ENCODE assay signal across 23 cellular contexts in the genomic region with DNA sequence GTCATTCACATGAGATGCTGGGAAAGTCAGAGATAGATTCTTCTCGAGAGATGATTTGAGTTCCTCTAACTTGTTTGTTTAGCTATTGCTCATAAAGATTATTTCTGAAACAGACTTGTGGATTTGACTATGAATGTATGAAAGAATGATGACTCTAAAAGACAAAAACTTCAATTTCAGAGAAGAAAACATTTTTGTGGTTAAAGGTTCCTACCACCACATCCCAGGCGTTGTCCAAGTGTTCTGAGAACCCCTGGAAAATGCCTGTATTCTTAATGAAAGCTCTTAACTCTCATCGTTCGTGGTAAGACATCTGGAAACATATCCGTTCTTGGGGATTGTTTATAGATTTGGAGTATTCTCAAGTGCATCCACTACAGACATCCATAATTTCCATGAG.
A peak's percentile ranks its signal among the peaks of the same experiment; 100 is the strongest.
DNase-seq lines count a peak whose midpoint lies in the region; ATAC-seq and TF ChIP-seq lines count a peak whose summit lies in the region.
"Had no signal": no experiment of that assay in that cellular context is flagged by ENCODE, and none has a peak within 500 bp of the region (broad histone marks: within the 10 kb centered on the region; RNA-seq: fewer than 3 reads in every experiment).

No MANE protein-coding gene starts in this region.

- no peaks in the 10 kb centered on the region for H3K4me1 ChIP-seq in mammary epithelial cell (ENCODE audit: insufficient read depth, low read length)
- peaks cover 3% of the 10 kb centered on the region for H3K4me1 ChIP-seq in smooth muscle cell (ENCODE audit: low read depth)
- no peaks in the 10 kb centered on the region for H3K4me1 ChIP-seq in BE2C
- H3K4me1 ChIP-seq in upper lobe of left lung = no peaks in the 10 kb centered on the region
- H3K4me1 ChIP-seq: parathyroid adenoma, Peyer's patch had no signal

- no peak for TF ChIP-seq EP300 in upper lobe of left lung (IDR thresholded peaks at IDR 0.05)

- BruUV-seq in mammary epithelial cell (replicated peaks; lab: Mats Ljungman, UMichigan) = no TSS peak

- H3F3A ChIP-seq in smooth muscle cell (ENCODE audit: low read depth) = no peaks in the 10 kb centered on the region

- H3K9ac ChIP-seq in mammary epithelial cell (ENCODE audit: insufficient read depth, low read length) = no peak overlapping the region
- no peak overlapping the region for H3K9ac ChIP-seq in smooth muscle cell (ENCODE audit: low read depth)
- H3K9ac ChIP-seq: parathyroid adenoma had no signal

- H3K4me2 ChIP-seq in mammary epithelial cell (ENCODE audit: insufficient read depth, low read depth, low read length) = no peak overlapping the region
- H3K4me2 ChIP-seq in smooth muscle cell = peak overlapping the region; percentile 63

- H3K9me3 ChIP-seq in mammary epithelial cell (replicated peaks; ENCODE audit: insufficient read depth, low read length) = no peaks in the 10 kb centered on the region
- H3K9me3 ChIP-seq in smooth muscle cell (replicated peaks; ENCODE audit: low read depth) = no peaks in the 10 kb centered on the region
- no peaks in the 10 kb centered on the region for H3K9me3 ChIP-seq in BE2C
- no peaks in the 10 kb centered on the region for H3K9me3 ChIP-seq in upper lobe of left lung
- H3K9me3 ChIP-seq: Peyer's patch, thoracic aorta had no signal

- no peak for TF ChIP-seq POLR2A in upper lobe of left lung (IDR thresholded peaks at IDR 0.05)

- H3K27me3 ChIP-seq in mammary epithelial cell (ENCODE audit: insufficient read depth, low read length) (no peaks in the 10 kb centered on the region), smooth muscle cell (ENCODE audit: low read depth) (no peaks in the 10 kb centered on the region), BE2C (no peaks in the 10 kb centered on the region), upper lobe of left lung (no peaks in the 10 kb centered on the region)
- H3K27me3 ChIP-seq: Peyer's patch had no signal

- H3K4me3 ChIP-seq in mammary epithelial cell (replicated peaks in 1 of 3; ENCODE audit: insufficient read depth in 1 of 3, low read depth in 2 of 3, low read length in 3 of 3) = no peak overlapping the region
- no peak overlapping the region for H3K4me3 ChIP-seq in smooth muscle cell
- no peak overlapping the region for H3K4me3 ChIP-seq in BE2C (ENCODE audit: low read depth, low read length)
- H3K4me3 ChIP-seq in upper lobe of left lung = no peak overlapping the region
- H3K4me3 ChIP-seq: coronary artery, Peyer's patch, thoracic aorta had no signal

- H3K36me3 ChIP-seq in mammary epithelial cell (ENCODE audit: insufficient read depth, low read length) (no peaks in the 10 kb centered on the region), smooth muscle cell (ENCODE audit: low read depth) (no peaks in the 10 kb centered on the region), BE2C (no peaks in the 10 kb centered on the region), upper lobe of left lung (no peaks in the 10 kb centered on the region)
- H3K36me3 ChIP-seq: Peyer's patch, thoracic aorta had no signal

- H3K79me2 ChIP-seq in mammary epithelial cell (ENCODE audit: insufficient read depth, low read length) (no peaks in the 10 kb centered on the region), smooth muscle cell (ENCODE audit: low read depth) (no peaks in the 10 kb centered on the region)
- H3K79me2 ChIP-seq: parathyroid adenoma had no signal

- dilution Hi-C loops in mammary epithelial cell (cut with HindIII; ENCODE audit: low sequenced_read_pairs) = no loop called here

- H3K27ac ChIP-seq in mammary epithelial cell (ENCODE audit: insufficient read depth, low read depth, low read length) (no peak overlapping the region), smooth muscle cell (ENCODE audit: low read depth) (peak overlapping the region; percentile 66), upper lobe of left lung (no peak overlapping the region)
- H3K27ac ChIP-seq: coronary artery, parathyroid adenoma, Peyer's patch, thoracic aorta had no signal

- TF ChIP-seq CTCF in mammary epithelial cell (conservative IDR thresholded peaks at IDR 0.05 in 1 of 2, IDR thresholded peaks at IDR 0.05 in 1 of 2; ENCODE audit: extremely low read depth in 1 of 2, insufficient read depth in 1 of 2, low read depth in 1 of 2, low read length in 2 of 2) (no peak), smooth muscle cell (IDR thresholded peaks at IDR 0.05; ENCODE audit: borderline replicate concordance, insufficient read depth, poor library complexity, severe bottlenecking) (no peak), BE2C (IDR thresholded peaks at IDR 0.05; ENCODE audit: low read depth, low read length) (no peak), upper lobe of left lung (IDR thresholded peaks at IDR 0.05) (no peak)

- CTCF ChIA-PET in mammary epithelial cell (lab: Charles Lee; ENCODE audit: low non-redundant PET) = no interaction called here

- in situ Hi-C loops in mammary epithelial cell (cut with MboI; ENCODE audit: low sequenced_read_pairs in 2 of 2) = no loop called here

- no peak overlapping the region for H2AFZ ChIP-seq in mammary epithelial cell (ENCODE audit: low read depth, low read length)
- H2AFZ ChIP-seq in smooth muscle cell (ENCODE audit: low read depth) = no peak overlapping the region
- H2AFZ ChIP-seq: parathyroid adenoma had no signal

- intact Hi-C loops in mammary epithelial cell (cut with micrococcal nuclease) = no loop called here

- ATAC-seq in upper lobe of left lung (ENCODE audit: low FRiP score in 2 of 2) (no peak), HG03196 (IDR thresholded peaks at IDR 0.05; ENCODE audit: unreplicated experiment) (no peak)
- ATAC-seq: activated CD8-positive, alpha-beta T cell treated with anti-CD3 and anti-CD28 coated beads, Interleukin-2, amount 10 ng/mL, durations not matched to agents 7 days and 5 days; right cardiac atrium had no signal

- H4K20me1 ChIP-seq in mammary epithelial cell (ENCODE audit: insufficient read depth, low read length) (no peaks in the 10 kb centered on the region), smooth muscle cell (ENCODE audit: low read depth) (no peaks in the 10 kb centered on the region)

- peak; percentile 33 for DNase-seq in ELR (ENCODE audit: low read depth)
- DNase-seq in M059J (ENCODE audit: low read depth) = peak; percentile 6
- DNase-seq in mammary epithelial cell = peak; percentile 42
- DNase-seq in smooth muscle cell (lab: John Stamatoyannopoulos, UW; ENCODE audit: unreplicated experiment) = no peak
- no peak for DNase-seq in BE2C
- no peak for DNase-seq in upper lobe of left lung
- DNase-seq: activated CD8-positive, alpha-beta T cell treated with anti-CD3 and anti-CD28 coated beads, Interleukin-2, amount 10 ng/mL, durations not matched to agents 7 days and 5 days; activated effector memory CD4-positive, alpha-beta T cell treated with anti-CD3 and anti-CD28 coated beads, Interleukin-2, amount 50 U/mL, for 16 hours; activated T-cell treated with anti-CD3 and anti-CD28 coated beads for 4 hours; CD4-positive, alpha-beta memory T cell; KBM-7; NCI-H146; NCI-H526; nephron progenitor cell; Peyer's patch; right cardiac atrium; stimulated activated CD4-positive, alpha-beta T cell treated with anti-CD3 and anti-CD28 coated beads, Interleukin-12 subunit alpha, Interleukin-12 subunit beta, amount 100 ng/mL, for 4 hours; stimulated activated CD4-positive, alpha-beta T cell treated with anti-CD3 and anti-CD28 coated beads, Interleukin-4, amount 100 ng/mL, for 24 hours; stimulated activated naive CD4-positive, alpha-beta T cell had no signal

- 7% methylated on average over 5 of the region's 5 CpGs for WGBS in mammary epithelial cell (ENCODE audit: low coverage, missing lambda C conversion rate)
- WGBS in smooth muscle cell (ENCODE audit: low lambda C conversion rate) = 40% methylated on average over 5 of the region's 5 CpGs
- 59 to 79% methylated on average over 5 of the region's 5 CpGs for WGBS in upper lobe of left lung, 2 donors

Comparison
In these comparisons a context has a peak if more than half of its experiments do, and no peak if none do; other contexts are left out.
1. DNase-seq: peak in ELR (single experiment), M059J (single experiment) and mammary epithelial cell (single experiment); none in smooth muscle cell (single experiment), BE2C (single experiment) and upper lobe of left lung (0 of 2).